ENCODE assay signal across 9 cellular contexts in the genomic region with DNA sequence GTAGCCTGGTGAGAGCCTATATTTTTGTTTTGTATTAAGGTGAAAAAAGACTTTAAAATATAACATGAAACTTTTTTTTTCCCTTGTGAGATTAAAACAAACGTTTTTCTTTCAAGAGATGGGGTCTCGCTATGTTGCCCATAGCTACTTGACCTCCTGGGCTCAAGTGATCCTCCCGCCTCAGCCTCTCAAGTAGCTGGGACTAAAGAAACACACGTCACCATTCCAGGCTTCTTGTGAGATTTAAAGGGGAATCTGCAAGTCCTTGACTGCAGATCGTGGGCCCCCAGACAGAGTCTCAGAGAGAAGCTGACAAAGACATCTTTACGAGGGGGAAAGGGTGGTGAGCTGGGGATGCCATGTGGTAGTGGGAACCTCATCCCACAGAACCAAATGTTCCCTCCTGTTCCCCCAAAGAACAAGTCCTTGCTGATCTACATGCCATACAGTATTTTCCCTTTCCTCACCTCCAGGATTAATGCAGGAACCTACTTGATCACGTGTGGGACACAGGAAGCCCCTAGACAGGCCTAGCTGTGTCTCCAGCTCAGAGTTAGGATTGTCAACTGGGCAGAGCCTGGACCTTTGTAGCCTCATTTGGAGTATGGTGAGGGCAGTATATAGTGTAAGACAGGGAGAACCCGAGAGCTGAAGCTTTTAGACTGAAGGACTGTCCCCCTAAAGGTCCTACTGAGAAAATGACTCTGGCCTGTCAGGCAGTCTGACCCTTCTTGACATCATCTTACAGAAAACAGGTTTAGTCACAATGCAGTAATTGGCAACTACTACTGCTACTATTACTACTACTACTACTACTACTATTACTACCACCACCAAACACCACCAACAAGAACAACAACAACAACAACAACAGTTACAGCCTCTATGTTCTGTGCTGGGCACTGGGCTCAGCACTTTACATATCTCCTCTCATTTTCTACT. TPM values are rescaled to one million over a fixed set of nuclear protein-coding genes. Genes with fewer than 3 reads are reported as not detected.
DNase-seq lines count a peak whose midpoint lies in the region; ATAC-seq and TF ChIP-seq lines count a peak whose summit lies in the region.
"Had no signal": no experiment of that assay in that cellular context is flagged by ENCODE, and none has a peak within 500 bp of the region (broad histone marks: within the 10 kb centered on the region; RNA-seq: fewer than 3 reads in every experiment).

No MANE protein-coding gene starts in this region.

- intact Hi-C loops in IMR-90 (cut with micrococcal nuclease) = no loop called here

- peaks cover 75% of the 10 kb centered on the region for H4K20me1 ChIP-seq in IMR-90 (ENCODE audit: insufficient read depth, low read length)

- H4K91ac ChIP-seq in IMR-90 (ENCODE audit: insufficient read depth, low read depth, low read length) = peak overlapping the region; percentile 35

- H3K27ac ChIP-seq in AG04450 (ENCODE audit: low read depth, low read length) (no peak overlapping the region), IMR-90 (ENCODE audit: insufficient read depth, low read length) (peak overlapping the region; percentile 42; the same call in 1 of the 2 replicates), mucosa of rectum (ENCODE audit: low read depth in 2 of 2, low read length in 2 of 2) (peak overlapping the region; percentile 97 to 99)

- H2AFZ ChIP-seq in IMR-90 (replicated peaks; ENCODE audit: low read length, poor library complexity) = no peak overlapping the region

- H3K9me1 ChIP-seq in IMR-90 (ENCODE audit: insufficient read depth, low read length) = peaks cover 39% of the 10 kb centered on the region

- H2BK5ac ChIP-seq in IMR-90 (ENCODE audit: low read depth, low read length, poor library complexity, severe bottlenecking) = peak overlapping the region; percentile 4

- dilution Hi-C loops in IMR-90 (cut with HindIII; ENCODE audit: low sequenced_read_pairs, unreplicated experiment) = no loop called here

- peak overlapping the region; percentile 89 for H3K23ac ChIP-seq in IMR-90 (ENCODE audit: low read depth, low read length)

- H3K4me1 ChIP-seq in IMR-90 (ENCODE audit: control insufficient read depth, insufficient read depth, low read length) (peaks cover 44% of the 10 kb centered on the region), mucosa of rectum (ENCODE audit: control insufficient read depth in 2 of 2, insufficient read depth in 2 of 2, low read length in 2 of 2) (peaks cover 78 to 81% of the 10 kb centered on the region in 2 donors)

- H3K36me3 ChIP-seq in IMR-90 (ENCODE audit: control insufficient read depth, insufficient read depth, low read length) (peaks cover 8% of the 10 kb centered on the region), mucosa of rectum (ENCODE audit: control insufficient read depth in 2 of 2, insufficient read depth in 2 of 2, low read length in 2 of 2) (peaks cover 0 to 5% of the 10 kb centered on the region in 2 donors)

- CTCF ChIA-PET in AG04450 (lab: Charles Lee) = interaction anchor here (0.7 to 2.8 kb wide), 4 partner anchors 18 to 85 kb away, joined by 3 to 24 read pairs (median 4); no protein-coding TSS in a partner anchor
- CTCF ChIA-PET in IMR-90 (lab: Yijun Ruan, JAX) = interaction anchor here (1.0 to 1.5 kb wide), 3 partner anchors 24 to 56 kb away, joined by 3 to 6 read pairs (median 6); no protein-coding TSS in a partner anchor

- H2AK9ac ChIP-seq in IMR-90 (replicated peaks; ENCODE audit: low read depth, low read length, poor library complexity) = no peak overlapping the region

- H4K5ac ChIP-seq in IMR-90 (ENCODE audit: low read depth, low read length) = peak overlapping the region; percentile 51; the same call in 1 of the 2 replicates

- H3K14ac ChIP-seq in IMR-90 (replicated peaks; ENCODE audit: low read depth, low read length) = peak overlapping the region; percentile 80

- H3K9me3 ChIP-seq in AG04450 (ENCODE audit: control insufficient read depth, insufficient read depth, low read length) = no peaks in the 10 kb centered on the region
- no peaks in the 10 kb centered on the region for H3K9me3 ChIP-seq in IMR-90 (ENCODE audit: control insufficient read depth, insufficient read depth, low read length)
- no peaks in the 10 kb centered on the region for H3K9me3 ChIP-seq in mucosa of rectum (ENCODE audit: control insufficient read depth in 2 of 2, low read length in 2 of 2)

- TF ChIP-seq RAD21 in IMR-90 (IDR thresholded peaks at IDR 0.05; ENCODE audit: low read length) = no peak

- H3K4me3 ChIP-seq in AG04450 (ENCODE audit: low read depth, low read length) = peak overlapping the region; percentile 22
- no peak overlapping the region for H3K4me3 ChIP-seq in IMR-90 (ENCODE audit: insufficient read depth, low read depth, low read length)
- peak overlapping the region; percentile 96 for H3K4me3 ChIP-seq in astrocyte of the cerebellum (ENCODE audit: low read depth, low read length)
- peak overlapping the region; percentile 56 to 83 for H3K4me3 ChIP-seq in mucosa of rectum (ENCODE audit: low read length in 2 of 2)

- H3K9ac ChIP-seq in IMR-90 (ENCODE audit: low read depth, low read length) = 0 out of 2 replicates have a peak overlapping the region, but pooled peaks have one; percentile 26
- H3K9ac ChIP-seq in mucosa of rectum (ENCODE audit: low read depth in 1 of 2, low read length in 2 of 2) = peak overlapping the region; percentile 83 to 95

- H3K56ac ChIP-seq in IMR-90 (ENCODE audit: extremely low read depth, insufficient read depth, low read length) = no peak overlapping the region

- no TSS peak for BruUV-seq in IMR-90 (replicated peaks; lab: Mats Ljungman, UMichigan)

- peak overlapping the region; percentile 16 for H2BK120ac ChIP-seq in IMR-90 (ENCODE audit: low read depth, low read length)

- ATAC-seq in IMR-90 (ENCODE audit: low read depth) (no peak), GM18867 (IDR thresholded peaks at IDR 0.05; ENCODE audit: unreplicated experiment) (no peak)

- in situ Hi-C loops in IMR-90 (cut with MboI; ENCODE audit: low sequenced_read_pairs) = loop anchor here (5.0 kb wide), 1 partner anchor 60 kb away; no protein-coding TSS in a partner anchor
- in situ Hi-C loops in astrocyte of the cerebellum (cut with HindIII; ENCODE audit: low sequenced_read_pairs) = loop anchor here (5.0 kb wide), 1 partner anchor 55 kb away; no protein-coding TSS in a partner anchor

- TF ChIP-seq CTCF in AG04450 (IDR thresholded peaks at IDR 0.05; ENCODE audit: low read depth, low read length) = no peak
- no peak for TF ChIP-seq CTCF in IMR-90 (conservative IDR thresholded peaks at IDR 0.05; ENCODE audit: low read depth, low read length)
- no peak for TF ChIP-seq CTCF in astrocyte of the cerebellum (IDR thresholded peaks at IDR 0.05; ENCODE audit: low read depth, low read length, missing control alignments)

- POLR2A ChIA-PET in AG04450 (lab: Yijun Ruan, JAX) (interaction anchor here (0.6 to 1.4 kb wide), 3 partner anchors 23 to 59 kb away, joined by 3 to 5 read pairs (median 3); no protein-coding TSS in a partner anchor), IMR-90 (lab: Charles Lee; ENCODE audit: unreplicated experiment) (no interaction called here)

- peak overlapping the region; percentile 47 for H3K18ac ChIP-seq in IMR-90 (ENCODE audit: low read depth, low read length)

- no peak for TF ChIP-seq POLR2A in IMR-90 (IDR thresholded peaks at IDR 0.05; ENCODE audit: low read depth, low read length)

- peaks cover 35 to 82% of the 10 kb centered on the region in 2 experiments for H3K79me1 ChIP-seq in IMR-90 (ENCODE audit: low read depth in 1 of 2, low read length in 2 of 2)

- H2BK15ac ChIP-seq in IMR-90 (ENCODE audit: low read depth, low read length) = peak overlapping the region; percentile 59; the same call in 1 of the 3 replicates

- H2AK5ac ChIP-seq in IMR-90 (ENCODE audit: low read depth, low read length) = peak overlapping the region; percentile 73; the same call in 1 of the 2 replicates

- peak overlapping the region; percentile 13; the same call in 1 of the 2 replicates for H2BK20ac ChIP-seq in IMR-90 (ENCODE audit: low read depth, low read length)

- WGBS in IMR-90 (ENCODE audit: extremely low coverage in 2 of 2, insufficient read length in 1 of 2), 2 experiments = 53% methylated on average over 2 of the region's 8 CpGs; no CpG with 5 or more reads in 1 of the 2 experiments

- peak overlapping the region; percentile 52 for H3K4ac ChIP-seq in IMR-90 (ENCODE audit: low read depth, low read length)

- peak overlapping the region in 1 of 2 experiments; percentile 46; a peak in 1 of 4 replicates for H4K8ac ChIP-seq in IMR-90 (ENCODE audit: low read depth in 2 of 2, low read length in 2 of 2)

- H3K27me3 ChIP-seq in AG04450 (ENCODE audit: control insufficient read depth, insufficient read depth, low read length) = no peaks in the 10 kb centered on the region
- H3K27me3 ChIP-seq in IMR-90 (ENCODE audit: control insufficient read depth, insufficient read depth, low read length) = no peaks in the 10 kb centered on the region
- H3K27me3 ChIP-seq in mucosa of rectum (ENCODE audit: control insufficient read depth in 2 of 2, insufficient read depth in 2 of 2, low read length in 2 of 2) = no peaks in the 10 kb centered on the region

- H3K4me2 ChIP-seq in IMR-90 (ENCODE audit: low read depth, low read length) = peak overlapping the region; percentile 56

- no peak for DNase-seq in AG04450 (ENCODE audit: low read depth, low spot score)
- DNase-seq in IMR-90 = no peak
- DNase-seq in astrocyte of the cerebellum (ENCODE audit: low read depth) = no peak
- DNase-seq in 8988T = no peak
- no peak for DNase-seq in NCI-H2107 treated with DMSO at 0.1 percent for 48 hours (lab: John Stamatoyannopoulos, UW; ENCODE audit: unreplicated experiment)
- DNase-seq in anterior cingulate cortex (lab: John Stamatoyannopoulos, UW) = no peak

TF ChIP-seq in IMR-90, 13 proteins besides CTCF, POLR2A, EP300 and RAD21 (continues in another document):
- TF ChIP-seq, protein P1, sequence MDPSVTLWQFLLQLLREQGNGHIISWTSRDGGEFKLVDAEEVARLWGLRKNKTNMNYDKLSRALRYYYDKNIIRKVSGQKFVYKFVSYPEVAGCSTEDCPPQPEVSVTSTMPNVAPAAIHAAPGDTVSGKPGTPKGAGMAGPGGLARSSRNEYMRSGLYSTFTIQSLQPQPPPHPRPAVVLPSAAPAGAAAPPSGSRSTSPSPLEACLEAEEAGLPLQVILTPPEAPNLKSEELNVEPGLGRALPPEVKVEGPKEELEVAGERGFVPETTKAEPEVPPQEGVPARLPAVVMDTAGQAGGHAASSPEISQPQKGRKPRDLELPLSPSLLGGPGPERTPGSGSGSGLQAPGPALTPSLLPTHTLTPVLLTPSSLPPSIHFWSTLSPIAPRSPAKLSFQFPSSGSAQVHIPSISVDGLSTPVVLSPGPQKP (IDR thresholded peaks at IDR 0.05; ENCODE audit: borderline replicate concordance, low read depth, low read length) = no peak

RNA-seq across cellular contexts. Expression of gene MAP3K14, which starts 4.1 kb away (rescaled TPM):
- polyA plus RNA-seq in AG04450 (2011; rRNA removed) (4.9 and 6.6 TPM in 2 replicates), IMR-90 (2012; rRNA removed) (19.9 and 21.7 TPM in 2 replicates)
- polyA minus RNA-seq in AG04450 (2011; rRNA and poly(A)+ RNA removed) = 6.9 and 7.2 TPM in 2 replicates
- 3.6 and 4.1 TPM in 2 replicates for total RNA-seq in IMR-90 (2012; rRNA removed)
- 11.1 and 15.2 TPM in 2 replicates for polyA plus RNA-seq in IMR-90 (2012; cell fraction: cytosol; rRNA removed)
- polyA plus RNA-seq in IMR-90 (2012; cell fraction: nucleus; rRNA removed; ENCODE audit: low replicate concordance) = 52.0 and 95.3 TPM in 2 replicates

RNA-seq across cellular contexts. Expression of gene SPATA32, which starts 50.9 kb away (rescaled TPM):
- polyA plus RNA-seq in AG04450 (2011; rRNA removed) = not detected in 2 replicates
- 0.13 TPM in 1 of 2 replicates, not detected in the other for polyA minus RNA-seq in AG04450 (2011; rRNA and poly(A)+ RNA removed)
- total RNA-seq in IMR-90 (2012; rRNA removed) = under 0.01 and 0.18 TPM in 2 replicates
- not detected in 2 replicates for polyA plus RNA-seq in IMR-90 (2012; rRNA removed)
- not detected in 2 replicates for polyA plus RNA-seq in IMR-90 (2012; cell fraction: cytosol; rRNA removed)
- 0.09 TPM in 1 of 2 replicates, not detected in the other for polyA plus RNA-seq in IMR-90 (2012; cell fraction: nucleus; rRNA removed; ENCODE audit: low replicate concordance)
- polyA plus RNA-seq: neural cell had no signal
